Comparison of ENCODE assay signal across 30 cellular contexts in genomic region chr3:193130576-193130975, GRCh38.
"Had no signal": no experiment of that assay in that cellular context is flagged by ENCODE, and none has a peak within 500 bp of the region (broad histone marks: within the 10 kb centered on the region; RNA-seq: fewer than 3 reads in every experiment).

No MANE protein-coding gene starts in this region.

- H3K27me3 Mint-ChIP-seq: activated naive CD4-positive, alpha-beta T cell treated with anti-CD3 and anti-CD28 coated beads, Interleukin-2, amount 10 ng/mL, durations not matched to agents 7 days and 5 days; activated naive CD8-positive, alpha-beta T cell treated with anti-CD3 and anti-CD28 coated beads, Interleukin-2, amount 10 ng/mL, durations not matched to agents 7 days and 5 days; central memory CD8-positive, alpha-beta T cell; dendritic cell treated with granulocyte-macrophage colony-stimulating factor and Interleukin-4, amounts not matched to agents 40 ng/mL and 50 ng/mL, for 4 days had no signal

- H3K36me3 Mint-ChIP-seq: activated naive CD4-positive, alpha-beta T cell treated with anti-CD3 and anti-CD28 coated beads, Interleukin-2, amount 10 ng/mL, durations not matched to agents 7 days and 5 days; activated naive CD4-positive, alpha-beta T cell treated with anti-CD3 and anti-CD28 coated beads, Interleukin-2, amount 50 U/mL, for 72 hours; activated naive CD8-positive, alpha-beta T cell treated with anti-CD3 and anti-CD28 coated beads, Interleukin-2, amount 10 ng/mL, durations not matched to agents 7 days and 5 days; brain; WTC11 had no signal

- H3K4me1 Mint-ChIP-seq: activated CD4-positive, alpha-beta memory T cell treated with anti-CD3 and anti-CD28 coated beads, Interleukin-2, amount 10 ng/mL, durations not matched to agents 7 days and 5 days; activated CD4-positive, alpha-beta T cell treated with anti-CD3 and anti-CD28 coated beads, Interleukin-2, amount 10 ng/mL, durations not matched to agents 7 days and 5 days; activated naive CD4-positive, alpha-beta T cell treated with anti-CD3 and anti-CD28 coated beads, Interleukin-2, amount 10 ng/mL, durations not matched to agents 7 days and 5 days; activated naive CD8-positive, alpha-beta T cell treated with anti-CD3 and anti-CD28 coated beads, Interleukin-2, amount 10 ng/mL, durations not matched to agents 7 days and 5 days; central memory CD8-positive, alpha-beta T cell; endodermal cell had no signal

- H3K27ac Mint-ChIP-seq: activated CD4-positive, alpha-beta memory T cell treated with anti-CD3 and anti-CD28 coated beads, Interleukin-2, amount 10 ng/mL, durations not matched to agents 7 days and 5 days; activated CD4-positive, alpha-beta T cell treated with anti-CD3 and anti-CD28 coated beads, Interleukin-2, amount 10 ng/mL, durations not matched to agents 7 days and 5 days; activated naive CD4-positive, alpha-beta T cell treated with anti-CD3 and anti-CD28 coated beads, Interleukin-2, amount 10 ng/mL, durations not matched to agents 7 days and 5 days; activated naive CD4-positive, alpha-beta T cell treated with anti-CD3 and anti-CD28 coated beads, Interleukin-2, amount 50 U/mL, for 72 hours; activated naive CD8-positive, alpha-beta T cell treated with anti-CD3 and anti-CD28 coated beads, Interleukin-2, amount 10 ng/mL, durations not matched to agents 7 days and 5 days; activated T-cell treated with anti-CD3 and anti-CD28 coated beads, Interleukin-2, amount 50 U/mL, for 24 hours; activated T-cell treated with anti-CD3 and anti-CD28 coated beads, Interleukin-2, amount 50 U/mL, for 72 hours; dendritic cell treated with granulocyte-macrophage colony-stimulating factor and Interleukin-4, amounts not matched to agents 40 ng/mL and 50 ng/mL, for 4 days; endodermal cell; WTC11 had no signal

- H3K36me3 ChIP-seq: ascending aorta, esophagus muscularis mucosa, gastroesophageal sphincter had no signal

- H3K27me3 ChIP-seq: ascending aorta, esophagus muscularis mucosa, foreskin keratinocyte, gastroesophageal sphincter had no signal

- H3K27ac ChIP-seq: ascending aorta, coronary artery, dorsolateral prefrontal cortex, esophagus muscularis mucosa, foreskin keratinocyte, gastroesophageal sphincter, VCaP had no signal

- H3K4me3 ChIP-seq: ascending aorta, coronary artery, dorsolateral prefrontal cortex, esophagus muscularis mucosa, gastroesophageal sphincter had no signal

- DNase-seq: activated CD4-positive, alpha-beta memory T cell treated with anti-CD3 and anti-CD28 coated beads, Interleukin-2, amount 10 ng/mL, durations not matched to agents 7 days and 5 days; activated CD4-positive, alpha-beta T cell treated with anti-CD3 and anti-CD28 coated beads for 1 hour; activated CD4-positive, alpha-beta T cell treated with anti-CD3 and anti-CD28 coated beads for 4 hours; activated CD4-positive, alpha-beta T cell treated with anti-CD3 and anti-CD28 coated beads, Interleukin-2, amount 10 ng/mL, durations not matched to agents 7 days and 5 days; activated CD4-positive, alpha-beta T cell treated with anti-CD3 and anti-CD28 coated beads, Interleukin-2, amount 50 U/mL, for 4 hours; activated CD8-positive, alpha-beta memory T cell treated with anti-CD3 and anti-CD28 coated beads, Interleukin-2, amount 50 U/mL, for 48 hours; activated gamma-delta T cell; activated naive CD4-positive, alpha-beta T cell; activated naive CD4-positive, alpha-beta T cell treated with anti-CD3 and anti-CD28 coated beads, Interleukin-2, amount 10 ng/mL, durations not matched to agents 7 days and 5 days; activated naive CD8-positive, alpha-beta T cell treated with anti-CD3 and anti-CD28 coated beads, Interleukin-2, amount 10 ng/mL, durations not matched to agents 7 days and 5 days; activated T-cell treated with anti-CD3 and anti-CD28 coated beads for 4 hours; activated T-cell treated with anti-CD3 and anti-CD28 coated beads, Interleukin-2, amount 50 U/mL, for 24 hours; activated T-cell treated with anti-CD3 and anti-CD28 coated beads, Interleukin-2, amount 50 U/mL, for 72 hours; dorsolateral prefrontal cortex; effector memory CD4-positive, alpha-beta T cell; endodermal cell; erythroblast; foreskin keratinocyte; T-helper 2 cell had no signal

- FAIRE-seq: bronchial epithelial cell had no signal

- H3K9me3 ChIP-seq: ascending aorta, esophagus muscularis mucosa, gastroesophageal sphincter had no signal

- H3K9me3 Mint-ChIP-seq: activated CD4-positive, alpha-beta memory T cell treated with anti-CD3 and anti-CD28 coated beads, Interleukin-2, amount 10 ng/mL, durations not matched to agents 7 days and 5 days; activated CD4-positive, alpha-beta T cell treated with anti-CD3 and anti-CD28 coated beads, Interleukin-2, amount 10 ng/mL, durations not matched to agents 7 days and 5 days; activated naive CD4-positive, alpha-beta T cell treated with anti-CD3 and anti-CD28 coated beads, Interleukin-2, amount 10 ng/mL, durations not matched to agents 7 days and 5 days; activated naive CD8-positive, alpha-beta T cell treated with anti-CD3 and anti-CD28 coated beads, Interleukin-2, amount 10 ng/mL, durations not matched to agents 7 days and 5 days; activated T-cell treated with anti-CD3 and anti-CD28 coated beads, Interleukin-2, amount 50 U/mL, for 24 hours; activated T-cell treated with anti-CD3 and anti-CD28 coated beads, Interleukin-2, amount 50 U/mL, for 72 hours; dendritic cell treated with granulocyte-macrophage colony-stimulating factor and Interleukin-4, amounts not matched to agents 40 ng/mL and 50 ng/mL, for 4 days; endodermal cell; WTC11 had no signal

- ATAC-seq: activated naive CD4-positive, alpha-beta T cell treated with anti-CD3 and anti-CD28 coated beads, Interleukin-2, amount 50 U/mL, for 72 hours; activated T-cell treated with anti-CD3 and anti-CD28 coated beads, Interleukin-2, amount 50 U/mL, for 72 hours; foreskin keratinocyte; gastroesophageal sphincter; WTC11 had no signal

- H3K4me1 ChIP-seq: ascending aorta, esophagus muscularis mucosa, foreskin keratinocyte, gastroesophageal sphincter had no signal

- H3K4me3 Mint-ChIP-seq: activated CD4-positive, alpha-beta memory T cell treated with anti-CD3 and anti-CD28 coated beads, Interleukin-2, amount 10 ng/mL, durations not matched to agents 7 days and 5 days; activated CD4-positive, alpha-beta T cell treated with anti-CD3 and anti-CD28 coated beads, Interleukin-2, amount 10 ng/mL, durations not matched to agents 7 days and 5 days; activated naive CD4-positive, alpha-beta T cell treated with anti-CD3 and anti-CD28 coated beads, Interleukin-2, amount 10 ng/mL, durations not matched to agents 7 days and 5 days; activated naive CD8-positive, alpha-beta T cell treated with anti-CD3 and anti-CD28 coated beads, Interleukin-2, amount 10 ng/mL, durations not matched to agents 7 days and 5 days; activated T-cell treated with anti-CD3 and anti-CD28 coated beads, Interleukin-2, amount 50 U/mL, for 24 hours; activated T-cell treated with anti-CD3 and anti-CD28 coated beads, Interleukin-2, amount 50 U/mL, for 72 hours; brain; central memory CD8-positive, alpha-beta T cell; dendritic cell treated with granulocyte-macrophage colony-stimulating factor and Interleukin-4, amounts not matched to agents 40 ng/mL and 50 ng/mL, for 4 days; endodermal cell; WTC11 had no signal
